In genomic region chr16:87945351-87946042, GRCh38 we compare ENCODE assay signal across 1 cellular context.
A peak's percentile ranks its signal among the peaks of the same experiment; 100 is the strongest.
TF ChIP-seq lines count a peak whose summit lies in the region.

No MANE protein-coding gene starts in this region.

TF ChIP-seq in GM12878, 131 proteins besides CTCF, POLR2A, EP300 and RAD21 (continued from another document):
- no peak for TF ChIP-seq E2F8 (IDR thresholded peaks at IDR 0.05; ENCODE audit: low read depth, partially characterized antibody)
- no peak for TF ChIP-seq NKRF (conservative IDR thresholded peaks at IDR 0.05)
- TF ChIP-seq BHLHE40 (IDR thresholded peaks at IDR 0.05; ENCODE audit: borderline replicate concordance in 1 of 2, low read depth in 2 of 2, low read length in 1 of 2) = peak in 1 of 2 experiments; percentile 70; a peak in 2 of 4 replicates
- TF ChIP-seq MXI1 (IDR thresholded peaks at IDR 0.05; ENCODE audit: low read depth, low read length) = no peak
- TF ChIP-seq HSF1 (IDR thresholded peaks at IDR 0.05; ENCODE audit: low read depth, low read length) = no peak
- no peak for TF ChIP-seq POLR2AphosphoS2 (IDR thresholded peaks at IDR 0.05; ENCODE audit: low read depth, low read length)
- no peak for TF ChIP-seq E2F4 (IDR thresholded peaks at IDR 0.05; ENCODE audit: low read depth, low read length)
- no peak for TF ChIP-seq EZH2 (IDR thresholded peaks at IDR 0.05; ENCODE audit: borderline replicate concordance, control insufficient read depth, low read depth, low read length)
- TF ChIP-seq CREM (IDR thresholded peaks at IDR 0.05; ENCODE audit: low read depth) = 0 out of 2 replicates have a peak, but pooled peaks have one; percentile 14
- TF ChIP-seq ZSCAN29 (IDR thresholded peaks at IDR 0.05) = no peak
- TF ChIP-seq SIN3A (IDR thresholded peaks at IDR 0.05; ENCODE audit: low read depth, low read length) = no peak
- no peak for TF ChIP-seq PBX3 (IDR thresholded peaks at IDR 0.05; ENCODE audit: insufficient replicate concordance, low read depth, low read length)
- TF ChIP-seq ASH2L (IDR thresholded peaks at IDR 0.05; ENCODE audit: borderline replicate concordance, low read depth) = no peak
- TF ChIP-seq PRDM15 (CRISPR knock-in tag; IDR thresholded peaks at IDR 0.05) = no peak
- TF ChIP-seq MTA2 (IDR thresholded peaks at IDR 0.05; ENCODE audit: low read depth) = no peak
- TF ChIP-seq JUNB (IDR thresholded peaks at IDR 0.05) = no peak
- TF ChIP-seq SREBF2 (IDR thresholded peaks at IDR 0.05; ENCODE audit: low read length) = no peak
- TF ChIP-seq GABPA (IDR thresholded peaks at IDR 0.05; ENCODE audit: low read depth) = no peak
- no peak for TF ChIP-seq FOS (IDR thresholded peaks at IDR 0.05; ENCODE audit: borderline replicate concordance, extremely low read depth, insufficient read length)
- no peak for TF ChIP-seq KLF5 (IDR thresholded peaks at IDR 0.05; ENCODE audit: partially characterized antibody)
- no peak for TF ChIP-seq RELA (IDR thresholded peaks at IDR 0.05; ENCODE audit: borderline replicate concordance, partially characterized antibody)
- TF ChIP-seq TCF12 (IDR thresholded peaks at IDR 0.05; ENCODE audit: low read depth, low read length) = no peak
- no peak for TF ChIP-seq IRF3 (IDR thresholded peaks at IDR 0.05)
- no peak for TF ChIP-seq NBN (IDR thresholded peaks at IDR 0.05)
- peak; percentile 37 for TF ChIP-seq USF1 (IDR thresholded peaks at IDR 0.05; ENCODE audit: borderline replicate concordance, extremely low read length, insufficient read depth, low read depth, low read length)
- TF ChIP-seq SMC3 (IDR thresholded peaks at IDR 0.05; ENCODE audit: borderline replicate concordance, low read length) = no peak
- TF ChIP-seq ETV6 (conservative IDR thresholded peaks at IDR 0.05 in 1 of 2, IDR thresholded peaks at IDR 0.05 in 1 of 2; ENCODE audit: borderline replicate concordance in 1 of 2, low read depth in 1 of 2) = no peak
- no peak for TF ChIP-seq ELK1 (IDR thresholded peaks at IDR 0.05; ENCODE audit: low read depth, low read length)
- TF ChIP-seq BCL11A (IDR thresholded peaks at IDR 0.05; ENCODE audit: low read depth, low read length) = no peak
